8 cellular contexts compared by ENCODE assay signal in genomic region chr17:78272181-78272913, GRCh38. TPM values are rescaled to one million over a fixed set of nuclear protein-coding genes. Genes with fewer than 3 reads are reported as not detected.
DNase-seq lines count a peak whose midpoint lies in the region; ATAC-seq and TF ChIP-seq lines count a peak whose summit lies in the region.

No MANE protein-coding gene starts in this region.

- H3K4me3 ChIP-seq in fibroblast of lung (replicated peaks in 1 of 4; ENCODE audit: control extremely low read depth in 1 of 4, insufficient read depth in 1 of 4, low read depth in 3 of 4, low read length in 4 of 4) (no peak overlapping the region), prostate gland (peak overlapping the region in 1 of 2 donors; percentile 5)

- no peaks in the 10 kb centered on the region for H3K79me2 ChIP-seq in fibroblast of lung (ENCODE audit: control insufficient read depth, insufficient read depth, low read length)

- no peaks in the 10 kb centered on the region for H3K9me3 Mint-ChIP-seq in activated CD8-positive, alpha-beta memory T cell treated with anti-CD3 and anti-CD28 coated beads, Interleukin-2, amount 10 ng/mL, durations not matched to agents 7 days and 5 days (ENCODE audit: low read depth)

- H3K4me2 ChIP-seq in fibroblast of lung (ENCODE audit: extremely low read depth, insufficient read depth, low read length) = no peak overlapping the region

- peaks cover 17% of the 10 kb centered on the region for H3K27me3 Mint-ChIP-seq in activated CD8-positive, alpha-beta memory T cell treated with anti-CD3 and anti-CD28 coated beads, Interleukin-2, amount 10 ng/mL, durations not matched to agents 7 days and 5 days

- H3K4me3 Mint-ChIP-seq in activated CD8-positive, alpha-beta memory T cell treated with anti-CD3 and anti-CD28 coated beads, Interleukin-2, amount 10 ng/mL, durations not matched to agents 7 days and 5 days = no peak overlapping the region

- H3K4me1 ChIP-seq in fibroblast of lung (ENCODE audit: control insufficient read depth, extremely low read depth, insufficient read depth, low read length) (no peaks in the 10 kb centered on the region), prostate gland (replicated peaks) (no peaks in the 10 kb centered on the region)

- CTCF ChIA-PET in activated CD8-positive, alpha-beta memory T cell treated with anti-CD3 and anti-CD28 coated beads, Interleukin-2, amount 10 ng/mL, durations not matched to agents 7 days and 5 days (lab: Charles Lee) = interaction anchor here (2.3 kb wide), 1 partner anchor 150 kb away, joined by 9 read pairs; no protein-coding TSS in a partner anchor

- TF ChIP-seq POLR2A in prostate gland (IDR thresholded peaks at IDR 0.05) = peak; percentile 59

- H2AFZ ChIP-seq in fibroblast of lung (ENCODE audit: low read length) = no peak overlapping the region

- 24% methylated on average over 17 of the region's 17 CpGs for WGBS in prostate gland

- no peaks in the 10 kb centered on the region for H4K20me1 ChIP-seq in fibroblast of lung (ENCODE audit: control insufficient read depth, extremely low read depth, insufficient read depth, low read length)

- ATAC-seq in activated CD8-positive, alpha-beta memory T cell treated with anti-CD3 and anti-CD28 coated beads, Interleukin-2, amount 10 ng/mL, durations not matched to agents 7 days and 5 days = peak; percentile 47
- no peak for ATAC-seq in GM21576 (IDR thresholded peaks at IDR 0.05; ENCODE audit: unreplicated experiment)

- DNase-seq in activated CD8-positive, alpha-beta memory T cell treated with anti-CD3 and anti-CD28 coated beads, Interleukin-2, amount 10 ng/mL, durations not matched to agents 7 days and 5 days = no peak
- DNase-seq in activated CD8-positive, alpha-beta memory T cell treated with anti-CD3 and anti-CD28 coated beads for 24 hours = no peak
- DNase-seq in activated CD4-positive, alpha-beta T cell treated with anti-CD3 and anti-CD28 coated beads, Interleukin-2, amount 50 U/mL, for 1 hour = peak; percentile 67
- DNase-seq in fibroblast of lung (ENCODE audit: low read depth in 2 of 2) = peak; percentile 46 to 93
- peak; percentile 77 for DNase-seq in prostate gland (ENCODE audit: low spot score)
- no peak for DNase-seq in mesenteric fat pad (ENCODE audit: low spot score)
- DNase-seq in NCI-H1092 (lab: John Stamatoyannopoulos, UW) = no peak

- intact Hi-C loops in prostate gland (cut with DNase I) = no loop called here

- H3K9me3 ChIP-seq in fibroblast of lung (ENCODE audit: control insufficient read depth, insufficient read depth, low read depth, low read length) = no peaks in the 10 kb centered on the region
- H3K9me3 ChIP-seq in prostate gland = no peaks in the 10 kb centered on the region

- TF ChIP-seq CTCF in fibroblast of lung (conservative IDR thresholded peaks at IDR 0.05 in 1 of 2, IDR thresholded peaks at IDR 0.05 in 1 of 2; ENCODE audit: low read depth in 1 of 2, low read length in 2 of 2) (no peak), prostate gland (IDR thresholded peaks at IDR 0.05) (no peak)

- H3K4me1 Mint-ChIP-seq in activated CD8-positive, alpha-beta memory T cell treated with anti-CD3 and anti-CD28 coated beads, Interleukin-2, amount 10 ng/mL, durations not matched to agents 7 days and 5 days = peaks cover 11% of the 10 kb centered on the region

- no peaks in the 10 kb centered on the region for H3K36me3 Mint-ChIP-seq in activated CD8-positive, alpha-beta memory T cell treated with anti-CD3 and anti-CD28 coated beads, Interleukin-2, amount 10 ng/mL, durations not matched to agents 7 days and 5 days

- H3K9ac ChIP-seq in fibroblast of lung (ENCODE audit: insufficient read depth, low read length) = no peak overlapping the region

- no peak overlapping the region for H3K27ac Mint-ChIP-seq in activated CD8-positive, alpha-beta memory T cell treated with anti-CD3 and anti-CD28 coated beads, Interleukin-2, amount 10 ng/mL, durations not matched to agents 7 days and 5 days

- H3K36me3 ChIP-seq in fibroblast of lung (ENCODE audit: control insufficient read depth, insufficient read depth, low read length) = no peaks in the 10 kb centered on the region
- no peaks in the 10 kb centered on the region for H3K36me3 ChIP-seq in prostate gland

- H3K27ac ChIP-seq in fibroblast of lung (ENCODE audit: insufficient read depth, low read length) (no peak overlapping the region), prostate gland (peak overlapping the region; percentile 41 to 66)

- H3K27me3 ChIP-seq in fibroblast of lung (ENCODE audit: control insufficient read depth, insufficient read depth, low read length) (peaks cover 16% of the 10 kb centered on the region), prostate gland (replicated peaks; ENCODE audit: insufficient read depth) (no peaks in the 10 kb centered on the region)

RNA-seq across cellular contexts. Expression of gene TMEM235, which starts 40.9 kb away (rescaled TPM):
- total RNA-seq in activated CD8-positive, alpha-beta memory T cell treated with anti-CD3 and anti-CD28 coated beads, Interleukin-2, amount 10 ng/mL, durations not matched to agents 7 days and 5 days = not detected
- total RNA-seq in fibroblast of lung (not detected in 2 replicates), prostate gland (not detected), mesenteric fat pad (not detected)
- polyA plus RNA-seq in fibroblast of lung = not detected in 2 replicates
- not detected in 2 replicates for polyA plus RNA-seq in fibroblast of lung (2012)
- not detected in 2 replicates for polyA minus RNA-seq in fibroblast of lung (ENCODE audit: low replicate concordance)

RNA-seq across cellular contexts. Expression of gene BIRC5, which starts 58.3 kb away (rescaled TPM):
- total RNA-seq in activated CD8-positive, alpha-beta memory T cell treated with anti-CD3 and anti-CD28 coated beads, Interleukin-2, amount 10 ng/mL, durations not matched to agents 7 days and 5 days = 10 to 100 TPM; 87.7 to 93.0 TPM
- total RNA-seq in fibroblast of lung = 3.6 and 28.6 TPM in 2 replicates
- polyA plus RNA-seq in fibroblast of lung = 11.1 and 55.0 TPM in 2 replicates
- polyA plus RNA-seq in fibroblast of lung (2012) = 13.3 and 58.6 TPM in 2 replicates
- polyA minus RNA-seq in fibroblast of lung (ENCODE audit: low replicate concordance) = 6.2 and 39.1 TPM in 2 replicates
- 1 to 10 TPM; 4.6 to 7.0 TPM for total RNA-seq in prostate gland
- total RNA-seq in mesenteric fat pad = not detected

Comparison
In these comparisons a context has a peak if more than half of its experiments do, and no peak if none do; other contexts are left out.
1. DNase-seq: peak in activated CD4-positive, alpha-beta T cell treated with anti-CD3 and anti-CD28 coated beads, Interleukin-2, amount 50 U/mL, for 1 hour (single experiment), fibroblast of lung (2 of 2) and prostate gland (single experiment); none in activated CD8-positive, alpha-beta memory T cell treated with anti-CD3 and anti-CD28 coated beads, Interleukin-2, amount 10 ng/mL, durations not matched to agents 7 days and 5 days (single experiment), activated CD8-positive, alpha-beta memory T cell treated with anti-CD3 and anti-CD28 coated beads for 24 hours (single experiment), mesenteric fat pad (single experiment) and NCI-H1092 (single experiment).